Comparison of ENCODE assay signal across 26 cellular contexts in the genomic region with DNA sequence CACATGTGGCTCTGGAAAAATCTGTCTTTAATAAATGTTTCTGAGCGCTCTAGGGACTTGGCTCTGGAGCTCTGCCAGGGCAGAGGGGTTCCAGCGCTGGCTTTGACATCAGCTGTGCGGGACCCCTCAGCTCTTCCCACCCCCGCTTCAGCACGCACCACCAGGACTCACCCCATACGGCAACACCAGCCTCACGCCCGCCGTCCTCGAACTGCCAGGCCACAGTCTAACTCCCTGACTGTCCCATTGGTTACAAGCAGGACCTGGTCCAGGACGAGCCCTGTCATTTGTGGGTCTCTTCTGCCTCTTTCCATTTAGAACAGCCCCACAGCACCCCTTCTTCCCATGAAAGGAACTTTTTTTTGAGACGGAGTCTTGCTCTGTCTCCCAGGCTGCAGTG.
DNase-seq lines count a peak whose midpoint lies in the region; ATAC-seq and TF ChIP-seq lines count a peak whose summit lies in the region.
"Had no signal": no experiment of that assay in that cellular context is flagged by ENCODE, and none has a peak within 500 bp of the region (broad histone marks: within the 10 kb centered on the region; RNA-seq: fewer than 3 reads in every experiment).

No MANE protein-coding gene starts in this region.

- no peak overlapping the region for H3K4me3 Mint-ChIP-seq in nephron progenitor cell
- H3K4me3 Mint-ChIP-seq: B cell; CD8-positive, alpha-beta memory T cell had no signal

- no peaks in the 10 kb centered on the region for H3K79me2 ChIP-seq in SK-N-SH (ENCODE audit: insufficient read depth)

- DNase-seq in SK-N-SH (peak; percentile 45), RWPE2 (ENCODE audit: low spot score) (peak; percentile 48), nephron progenitor cell (no peak), sigmoid colon (peak; percentile 30), NCI-H1694 treated with DMSO at 0.1 percent for 48 hours (lab: John Stamatoyannopoulos, UW) (no peak), NCI-H2196 treated with DMSO at 0.1 percent for 48 hours (lab: John Stamatoyannopoulos, UW; ENCODE audit: unreplicated experiment) (no peak)
- DNase-seq: CD8-positive, alpha-beta memory T cell; DMS 273 treated with DMSO at 0.1 percent for 48 hours; DMS79; EL; GDM1; NCI-H1092 treated with DMSO at 0.1 percent for 48 hours; NCI-H1436; NCI-H187 treated with DMSO at 0.1 percent for 48 hours; NCI-H524; NCI-H774 had no signal

- TF ChIP-seq RAD21 in SK-N-SH (IDR thresholded peaks at IDR 0.05; ENCODE audit: low read length), result no peak

- CTCF ChIA-PET in SK-N-SH (lab: Yijun Ruan, JAX), result interaction anchor here (1.7 kb wide), 1 partner anchor 154 kb away, joined by 4 read pairs; no protein-coding TSS in a partner anchor

- H3K9me3 Mint-ChIP-seq in nephron progenitor cell, result peaks cover 19% of the 10 kb centered on the region

- peaks cover 62% of the 10 kb centered on the region for H3K4me1 Mint-ChIP-seq in nephron progenitor cell
- H3K4me1 Mint-ChIP-seq: B cell; CD8-positive, alpha-beta memory T cell had no signal

- intact Hi-C loops in sigmoid colon (cut with DNase I), result no loop called here

- H3K27ac Mint-ChIP-seq in nephron progenitor cell, result peak overlapping the region; percentile 61
- H3K27ac Mint-ChIP-seq: B cell; CD8-positive, alpha-beta memory T cell had no signal

- peaks cover 35% of the 10 kb centered on the region for H3K36me3 Mint-ChIP-seq in nephron progenitor cell (ENCODE audit: low read depth)
- H3K36me3 Mint-ChIP-seq: CD8-positive, alpha-beta memory T cell had no signal

- H3K4me2 ChIP-seq in SK-N-SH, result no peak overlapping the region

- TF ChIP-seq CTCF in SK-N-SH (IDR thresholded peaks at IDR 0.05) (no peak), RWPE2 (IDR thresholded peaks at IDR 0.05; ENCODE audit: poor library complexity, severe bottlenecking) (no peak), nephron progenitor cell (IDR thresholded peaks at IDR 0.05) (no peak), sigmoid colon (IDR thresholded peaks at IDR 0.05) (no peak)

- no peaks in the 10 kb centered on the region for H3K9me2 ChIP-seq in SK-N-SH

- no peak overlapping the region for H2AFZ ChIP-seq in SK-N-SH (ENCODE audit: low read depth)

- no peaks in the 10 kb centered on the region for H3K9me3 ChIP-seq in SK-N-SH
- no peaks in the 10 kb centered on the region for H3K9me3 ChIP-seq in RWPE2 (ENCODE audit: severe bottlenecking)
- H3K9me3 ChIP-seq in sigmoid colon, result peaks cover 0 to 3% (median 0%) of the 10 kb centered on the region in 4 donors
- H3K9me3 ChIP-seq: SJSA1 had no signal

- H3K36me3 ChIP-seq in SK-N-SH (replicated peaks in 1 of 2; ENCODE audit: control insufficient read depth in 1 of 2, insufficient read depth in 2 of 2, low read length in 1 of 2), result no peaks in the 10 kb centered on the region
- H3K36me3 ChIP-seq in RWPE2 (ENCODE audit: low read depth), result no peaks in the 10 kb centered on the region
- H3K36me3 ChIP-seq in sigmoid colon, result no peaks in the 10 kb centered on the region
- H3K36me3 ChIP-seq: SJSA1 had no signal

- no peak overlapping the region for H3K9ac ChIP-seq in SK-N-SH

- H3K4me1 ChIP-seq in SK-N-SH (ENCODE audit: control insufficient read depth in 1 of 2, insufficient read depth in 2 of 2, low read depth in 1 of 2, low read length in 1 of 2) (peaks cover 0 to 50% of the 10 kb centered on the region in 2 experiments; a peak in 1 of 4 replicates), RWPE2 (ENCODE audit: insufficient read depth, poor library complexity, severe bottlenecking) (no peaks in the 10 kb centered on the region), sigmoid colon (peaks cover 0 to 5% (median 0%) of the 10 kb centered on the region in 4 donors)
- H3K4me1 ChIP-seq: SJSA1 had no signal

- TF ChIP-seq EP300 in SK-N-SH (IDR thresholded peaks at IDR 0.05; ENCODE audit: borderline replicate concordance in 1 of 2, low read depth in 1 of 2, low read length in 1 of 2), result no peak
- TF ChIP-seq EP300 in sigmoid colon (IDR thresholded peaks at IDR 0.05), result no peak

- no peaks in the 10 kb centered on the region for H3K27me3 ChIP-seq in SK-N-SH (ENCODE audit: insufficient read depth)
- H3K27me3 ChIP-seq in RWPE2 (ENCODE audit: insufficient read depth, poor library complexity, severe bottlenecking), result peaks cover 2% of the 10 kb centered on the region
- H3K27me3 ChIP-seq in sigmoid colon, result no peaks in the 10 kb centered on the region

- 75% methylated on average over 12 of the region's 12 CpGs for WGBS in SK-N-SH (ENCODE audit: low lambda C conversion rate)
- WGBS in sigmoid colon, 2 donors, result 48 to 81% methylated on average over 12 of the region's 12 CpGs

- POLR2A ChIA-PET in SK-N-SH (lab: Yijun Ruan, JAX), result no interaction called here

- H3K27ac ChIP-seq in SK-N-SH (ENCODE audit: low read depth in 2 of 2, low read length in 1 of 2), result no peak overlapping the region
- H3K27ac ChIP-seq in RWPE2 (ENCODE audit: poor library complexity, severe bottlenecking), result no peak overlapping the region
- H3K27ac ChIP-seq in sigmoid colon, result no peak overlapping the region
- H3K27ac ChIP-seq: 22Rv1, C4-2B, HL-60, SJSA1 had no signal

- ATAC-seq in SK-N-SH treated with all-trans-retinoic acid at 6 μM for 48 hours (no peak), RWPE2 (ENCODE audit: low read depth) (no peak), HG02571 (IDR thresholded peaks at IDR 0.05; ENCODE audit: unreplicated experiment) (no peak)
- ATAC-seq: GM12878, HCT116, Right ventricle myocardium inferior had no signal

- no peaks in the 10 kb centered on the region for H3K27me3 Mint-ChIP-seq in nephron progenitor cell (ENCODE audit: low read depth, poor library complexity)
- H3K27me3 Mint-ChIP-seq: B cell had no signal

- H3K4me3 ChIP-seq in SK-N-SH (ENCODE audit: low read depth in 2 of 2, low read length in 1 of 2) (no peak overlapping the region), RWPE2 (ENCODE audit: severe bottlenecking) (no peak overlapping the region), sigmoid colon (no peak overlapping the region)
- H3K4me3 ChIP-seq: GM12878, SJSA1 had no signal

- H3F3A ChIP-seq in SK-N-SH (replicated peaks; ENCODE audit: insufficient read depth), result no peaks in the 10 kb centered on the region

- TF ChIP-seq POLR2A in sigmoid colon (IDR thresholded peaks at IDR 0.05), result no peak

- no peaks in the 10 kb centered on the region for H4K20me1 ChIP-seq in SK-N-SH (ENCODE audit: insufficient read depth)

TF ChIP-seq in SK-N-SH, 30 proteins besides CTCF, POLR2A, EP300 and RAD21 (continues in another document):
- no peak for TF ChIP-seq FOSL2 (IDR thresholded peaks at IDR 0.05; ENCODE audit: borderline replicate concordance, low read depth)
- TF ChIP-seq GATA2 (CRISPR knock-in tag; IDR thresholded peaks at IDR 0.05), result no peak
- TF ChIP-seq GABPA (IDR thresholded peaks at IDR 0.05; ENCODE audit: low read depth), result no peak
- TF ChIP-seq, protein P1, sequence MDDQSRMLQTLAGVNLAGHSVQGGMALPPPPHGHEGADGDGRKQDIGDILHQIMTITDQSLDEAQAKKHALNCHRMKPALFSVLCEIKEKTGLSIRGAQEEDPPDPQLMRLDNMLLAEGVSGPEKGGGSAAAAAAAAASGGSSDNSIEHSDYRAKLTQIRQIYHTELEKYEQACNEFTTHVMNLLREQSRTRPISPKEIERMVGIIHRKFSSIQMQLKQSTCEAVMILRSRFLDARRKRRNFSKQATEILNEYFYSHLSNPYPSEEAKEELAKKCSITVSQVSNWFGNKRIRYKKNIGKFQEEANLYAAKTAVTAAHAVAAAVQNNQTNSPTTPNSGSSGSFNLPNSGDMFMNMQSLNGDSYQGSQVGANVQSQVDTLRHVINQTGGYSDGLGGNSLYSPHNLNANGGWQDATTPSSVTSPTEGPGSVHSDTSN (IDR thresholded peaks at IDR 0.05), result no peak
- TF ChIP-seq POLR2AphosphoS5 (IDR thresholded peaks at IDR 0.05; ENCODE audit: low read depth, low read length), result no peak
- no peak for TF ChIP-seq RXRA (IDR thresholded peaks at IDR 0.05; ENCODE audit: borderline replicate concordance, low read depth)
- TF ChIP-seq YY1 (IDR thresholded peaks at IDR 0.05; ENCODE audit: low read depth), result no peak
- TF ChIP-seq FOXJ3 (CRISPR knock-in tag; IDR thresholded peaks at IDR 0.05), result no peak
- TF ChIP-seq ELF1 (IDR thresholded peaks at IDR 0.05), result no peak
- no peak for TF ChIP-seq NRF1 (IDR thresholded peaks at IDR 0.05; ENCODE audit: low read depth, low read length)

TF ChIP-seq in SK-N-SH treated with all-trans-retinoic acid at 6 μM for 48 hours, 23 proteins besides CTCF, POLR2A, EP300 and RAD21 (continues in another document):
- TF ChIP-seq ARNTL (CRISPR knock-in tag; IDR thresholded peaks at IDR 0.05; ENCODE audit: borderline replicate concordance, low read depth) (no peak), PPARA (CRISPR knock-in tag; IDR thresholded peaks at IDR 0.05; ENCODE audit: borderline replicate concordance) (no peak), OSR1 (CRISPR knock-in tag; IDR thresholded peaks at IDR 0.05) (no peak), SNAI2 (CRISPR knock-in tag; IDR thresholded peaks at IDR 0.05) (no peak), ZNF70 (CRISPR knock-in tag; IDR thresholded peaks at IDR 0.05) (no peak), RARB (CRISPR knock-in tag; IDR thresholded peaks at IDR 0.05) (no peak), CSDC2 (CRISPR knock-in tag; IDR thresholded peaks at IDR 0.05) (no peak), BACH2 (CRISPR knock-in tag; IDR thresholded peaks at IDR 0.05; ENCODE audit: borderline replicate concordance) (no peak), TOX (CRISPR knock-in tag; IDR thresholded peaks at IDR 0.05; ENCODE audit: borderline replicate concordance) (no peak), ZNF565 (CRISPR knock-in tag; conservative IDR thresholded peaks at IDR 0.05; ENCODE audit: low read depth) (no peak), ISL1 (CRISPR knock-in tag; IDR thresholded peaks at IDR 0.05) (no peak)
- TF ChIP-seq, protein P2, sequence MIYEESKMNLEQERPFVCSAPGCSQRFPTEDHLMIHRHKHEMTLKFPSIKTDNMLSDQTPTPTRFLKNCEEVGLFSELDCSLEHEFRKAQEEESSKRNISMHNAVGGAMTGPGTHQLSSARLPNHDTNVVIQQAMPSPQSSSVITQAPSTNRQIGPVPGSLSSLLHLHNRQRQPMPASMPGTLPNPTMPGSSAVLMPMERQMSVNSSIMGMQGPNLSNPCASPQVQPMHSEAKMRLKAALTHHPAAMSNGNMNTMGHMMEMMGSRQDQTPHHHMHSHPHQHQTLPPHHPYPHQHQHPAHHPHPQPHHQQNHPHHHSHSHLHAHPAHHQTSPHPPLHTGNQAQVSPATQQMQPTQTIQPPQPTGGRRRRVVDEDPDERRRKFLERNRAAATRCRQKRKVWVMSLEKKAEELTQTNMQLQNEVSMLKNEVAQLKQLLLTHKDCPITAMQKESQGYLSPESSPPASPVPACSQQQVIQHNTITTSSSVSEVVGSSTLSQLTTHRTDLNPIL (CRISPR knock-in tag; IDR thresholded peaks at IDR 0.05; ENCODE audit: low read depth), result no peak

Comparison
In these comparisons a context has a peak if more than half of its experiments do, and no peak if none do; other contexts are left out.
1. DNase-seq: peak in SK-N-SH (single experiment), RWPE2 (single experiment) and sigmoid colon (single experiment); none in nephron progenitor cell (single experiment), NCI-H1694 treated with DMSO at 0.1 percent for 48 hours (single experiment) and NCI-H2196 treated with DMSO at 0.1 percent for 48 hours (single experiment).